ENCODE assay signal across 9 cellular contexts in the genomic region with DNA sequence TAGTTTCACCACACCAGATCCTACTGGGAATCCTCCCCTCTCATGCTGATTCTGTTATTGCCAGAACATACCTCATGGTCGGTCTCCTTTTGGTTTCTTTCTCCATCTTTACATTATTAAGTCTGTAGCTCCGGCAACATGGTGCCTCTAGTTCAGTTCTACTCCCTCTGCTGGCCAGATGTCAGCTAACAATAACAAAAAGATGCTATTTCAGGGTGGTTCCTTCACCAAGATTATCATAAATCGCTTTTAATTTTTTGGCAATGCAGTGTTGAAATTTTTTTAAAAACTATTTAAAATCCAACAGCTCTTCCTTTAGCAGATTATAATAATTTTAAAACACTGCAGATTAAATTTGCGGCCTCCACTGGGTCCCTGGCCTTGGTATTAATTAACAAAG.
DNase-seq lines count a peak whose midpoint lies in the region; ATAC-seq and TF ChIP-seq lines count a peak whose summit lies in the region.
"Had no signal": no experiment of that assay in that cellular context is flagged by ENCODE, and none has a peak within 500 bp of the region (broad histone marks: within the 10 kb centered on the region; RNA-seq: fewer than 3 reads in every experiment).

No MANE protein-coding gene starts in this region.

- no peak overlapping the region for H3K27ac ChIP-seq in aorta (ENCODE audit: low read depth in 1 of 2, low read length in 2 of 2)
- H3K27ac ChIP-seq: SJSA1 had no signal

- POLR2A ChIA-PET in AG04449 (lab: Yijun Ruan, JAX) = no interaction called here
- POLR2A ChIA-PET in activated CD4-positive, alpha-beta memory T cell treated with anti-CD3 and anti-CD28 coated beads, Interleukin-2, amount 10 ng/mL, durations not matched to agents 7 days and 5 days (lab: Charles Lee) = no interaction called here

- no peaks in the 10 kb centered on the region for H3K36me3 Mint-ChIP-seq in activated CD4-positive, alpha-beta memory T cell treated with anti-CD3 and anti-CD28 coated beads, Interleukin-2, amount 10 ng/mL, durations not matched to agents 7 days and 5 days (ENCODE audit: low read depth)

- 39 to 40% methylated on average over 4 of the region's 4 CpGs for WGBS in aorta, 2 donors

- intact Hi-C loops in aorta (cut with DNase I) = no loop called here

- CTCF ChIA-PET in AG04449 (lab: Yijun Ruan, JAX) = interaction anchor here (0.9 to 2.9 kb wide), 7 partner anchors 8 to 1052 kb away, joined by 3 to 22 read pairs (median 3); no protein-coding TSS in a partner anchor
- CTCF ChIA-PET in activated CD4-positive, alpha-beta memory T cell treated with anti-CD3 and anti-CD28 coated beads, Interleukin-2, amount 10 ng/mL, durations not matched to agents 7 days and 5 days (lab: Charles Lee) = interaction anchor here (1.4 kb wide), 1 partner anchor 23 kb away, joined by 4 read pairs; no protein-coding TSS in a partner anchor

- TF ChIP-seq CTCF in AG04449 (IDR thresholded peaks at IDR 0.05; ENCODE audit: insufficient read depth, low read length, missing control alignments) = peak; percentile 23
- TF ChIP-seq CTCF in epithelial cell of esophagus (IDR thresholded peaks at IDR 0.05; ENCODE audit: insufficient read depth, low read depth, low read length, missing control alignments) = peak; percentile 45
- TF ChIP-seq CTCF in omental fat pad (IDR thresholded peaks at IDR 0.05) = no peak

- no peaks in the 10 kb centered on the region for H3K4me1 ChIP-seq in aorta (ENCODE audit: control insufficient read depth in 1 of 2, insufficient read depth in 2 of 2, low read length in 2 of 2)
- H3K4me1 ChIP-seq: SJSA1 had no signal

- peaks cover 4% of the 10 kb centered on the region for H3K9me3 ChIP-seq in aorta (ENCODE audit: control insufficient read depth, low read length)
- H3K9me3 ChIP-seq: SJSA1 had no signal

- peaks cover 5% of the 10 kb centered on the region for H3K9me3 Mint-ChIP-seq in activated CD4-positive, alpha-beta memory T cell treated with anti-CD3 and anti-CD28 coated beads, Interleukin-2, amount 10 ng/mL, durations not matched to agents 7 days and 5 days

- no peaks in the 10 kb centered on the region for H3K27me3 Mint-ChIP-seq in activated CD4-positive, alpha-beta memory T cell treated with anti-CD3 and anti-CD28 coated beads, Interleukin-2, amount 10 ng/mL, durations not matched to agents 7 days and 5 days

- no peak overlapping the region for H3K4me3 Mint-ChIP-seq in activated CD4-positive, alpha-beta memory T cell treated with anti-CD3 and anti-CD28 coated beads, Interleukin-2, amount 10 ng/mL, durations not matched to agents 7 days and 5 days

- H3K27ac Mint-ChIP-seq in activated CD4-positive, alpha-beta memory T cell treated with anti-CD3 and anti-CD28 coated beads, Interleukin-2, amount 10 ng/mL, durations not matched to agents 7 days and 5 days = no peak overlapping the region

- H3K4me3 ChIP-seq in AG04449 (ENCODE audit: low read depth, low read length) (no peak overlapping the region), epithelial cell of esophagus (ENCODE audit: low read length) (no peak overlapping the region), aorta (ENCODE audit: low read length in 2 of 2) (no peak overlapping the region)
- H3K4me3 ChIP-seq: SJSA1 had no signal

- no peaks in the 10 kb centered on the region for H3K36me3 ChIP-seq in aorta (ENCODE audit: control insufficient read depth in 1 of 2, insufficient read depth in 2 of 2, low read length in 1 of 2)
- H3K36me3 ChIP-seq: SJSA1 had no signal

- ATAC-seq in GM19468 (IDR thresholded peaks at IDR 0.05; ENCODE audit: extremely low read depth, unreplicated experiment) = peak; percentile 43
- ATAC-seq in aorta (ENCODE audit: low FRiP score) = no peak
- ATAC-seq in omental fat pad (ENCODE audit: low FRiP score) = no peak

- no peaks in the 10 kb centered on the region for H3K4me1 Mint-ChIP-seq in activated CD4-positive, alpha-beta memory T cell treated with anti-CD3 and anti-CD28 coated beads, Interleukin-2, amount 10 ng/mL, durations not matched to agents 7 days and 5 days

- DNase-seq in AG04449 (ENCODE audit: low read depth, low spot score) (no peak), NCI-H526 treated with DMSO at 0.1 percent for 48 hours (lab: John Stamatoyannopoulos, UW) (peak; percentile 29), epithelial cell of esophagus (ENCODE audit: low read depth) (peak; percentile 22), NCI-H1048 (lab: John Stamatoyannopoulos, UW) (no peak), aorta (no peak), omental fat pad (ENCODE audit: low spot score) (no peak)
- no peak for DNase-seq in activated CD4-positive, alpha-beta memory T cell treated with anti-CD3 and anti-CD28 coated beads, Interleukin-2, amount 10 ng/mL, durations not matched to agents 7 days and 5 days

- no peaks in the 10 kb centered on the region for H3K27me3 ChIP-seq in aorta (ENCODE audit: control insufficient read depth in 1 of 2, insufficient read depth in 2 of 2, low read length in 1 of 2)
- H3K27me3 ChIP-seq: SJSA1 had no signal

Comparison
In these comparisons a context has a peak if more than half of its experiments do, and no peak if none do; other contexts are left out.
1. DNase-seq: peak in NCI-H526 treated with DMSO at 0.1 percent for 48 hours (single experiment) and epithelial cell of esophagus (single experiment); none in AG04449 (single experiment), NCI-H1048 (single experiment), aorta (0 of 2), omental fat pad (single experiment) and activated CD4-positive, alpha-beta memory T cell treated with anti-CD3 and anti-CD28 coated beads, Interleukin-2, amount 10 ng/mL, durations not matched to agents 7 days and 5 days (single experiment).
2. CTCF ChIP-seq: peak in AG04449 (single experiment) and epithelial cell of esophagus (single experiment); none in omental fat pad (0 of 3).